2 cellular contexts compared by ENCODE assay signal in genomic region chr11:66886317-66886588, GRCh38.
A peak's percentile ranks its signal among the peaks of the same experiment; 100 is the strongest.
TF ChIP-seq lines count a peak whose summit lies in the region.

No MANE protein-coding gene starts in this region.

TF ChIP-seq in HEK293, 187 proteins besides CTCF, POLR2A, EP300 and RAD21:
- TF ChIP-seq ZNF692 (tag by site-specific recombination; IDR thresholded peaks at IDR 0.05) (peak; percentile 96), ZFP69B (tag by site-specific recombination; IDR thresholded peaks at IDR 0.05) (peak; percentile 89), KLF1 (tag by site-specific recombination; IDR thresholded peaks at IDR 0.05) (0 out of 2 replicates have a peak, but pooled peaks have one; percentile 0), ZNF561 (tag by site-specific recombination; IDR thresholded peaks at IDR 0.05; ENCODE audit: borderline replicate concordance) (no peak)
TF ChIP-seq in HEK293: peak in this region for 3.

TF ChIP-seq in K562, 482 proteins besides CTCF, POLR2A, EP300 and RAD21:
- TF ChIP-seq ETS2 (tag; IDR thresholded peaks at IDR 0.05; ENCODE audit: borderline replicate concordance, poor library complexity, severe bottlenecking) (no peak), EP400 (IDR thresholded peaks at IDR 0.05) (0 out of 2 replicates have a peak, but pooled peaks have one; percentile 5), SNIP1 (IDR thresholded peaks at IDR 0.05; ENCODE audit: low read depth) (peak; percentile 49; the same call in 1 of the 2 replicates), FOXP4 (CRISPR knock-in tag; IDR thresholded peaks at IDR 0.05; ENCODE audit: borderline replicate concordance) (no peak), SMARCA4 (IDR thresholded peaks at IDR 0.05) (0 out of 2 replicates have a peak, but pooled peaks have one; percentile 3), PHF8 (IDR thresholded peaks at IDR 0.05; ENCODE audit: borderline replicate concordance, low read length) (peak; percentile 11; the same call in 1 of the 2 replicates), CTCFL (IDR thresholded peaks at IDR 0.05; ENCODE audit: borderline replicate concordance, insufficient read depth, low read depth, low read length, poor library complexity, severe bottlenecking) (no peak), CREB5 (CRISPR knock-in tag; IDR thresholded peaks at IDR 0.05) (no peak)
TF ChIP-seq in K562: peak in this region for 4.
